23 cellular contexts compared by ENCODE assay signal in genomic region chr12:116698554-116698953, GRCh38.
"Had no signal": no experiment of that assay in that cellular context is flagged by ENCODE, and none has a peak within 500 bp of the region (broad histone marks: within the 10 kb centered on the region; RNA-seq: fewer than 3 reads in every experiment).

No MANE protein-coding gene starts in this region.

- H3K4me3 ChIP-seq: breast epithelium, heart left ventricle, left ventricle myocardium inferior, mucosa of descending colon, skin epidermis, tibial artery had no signal

- H3K27me3 ChIP-seq: breast epithelium had no signal

- H3K9me3 ChIP-seq: breast epithelium, heart left ventricle, left ventricle myocardium inferior, mucosa of descending colon, tibial artery had no signal

- ATAC-seq: activated CD8-positive, alpha-beta T cell treated with anti-CD3 and anti-CD28 coated beads for 36 hours; activated T-cell treated with anti-CD3 and anti-CD28 coated beads, Interleukin-2, amount 50 U/mL, for 4 hours; activated T-helper 17 cell treated with anti-CD3 and anti-CD28 coated beads, Interleukin-2, amount 50 U/mL, for 72 hours; esophagus mucosa; foreskin keratinocyte; natural killer cell treated with Interleukin-12 subunit alpha and Interleukin-12 subunit beta and Interleukin-15 and Interleukin-18, amount 100 ng/mL, for 72 hours; stimulated activated effector memory CD8-positive, alpha-beta T cell treated with anti-CD3 and anti-CD28 coated beads, Interleukin-12 subunit alpha, Interleukin-12 subunit beta, amount 100 ng/mL, for 72 hours; stimulated activated naive CD8-positive, alpha-beta T cell treated with anti-CD3 and anti-CD28 coated beads, Interleukin-15, amount 100 ng/mL, for 72 hours had no signal

- H3K27ac ChIP-seq: foreskin keratinocyte, heart left ventricle, left ventricle myocardium inferior, skin epidermis, tibial artery had no signal

- DNase-seq: activated B cell treated with CpG ODN at 0.5 μM for 24 hours; activated CD4-positive, alpha-beta T cell treated with anti-CD3 and anti-CD28 coated beads, Interleukin-2, amount 50 U/mL, for 1 hour; activated CD8-positive, alpha-beta T cell treated with anti-CD3 and anti-CD28 coated beads for 36 hours; activated gamma-delta T cell treated with Interleukin-2 at 50 U/mL for 16 hours; activated naive CD4-positive, alpha-beta T cell treated with anti-CD3 and anti-CD28 coated beads, Interleukin-2, amount 50 U/mL, for 16 hours; activated T-cell treated with anti-CD3 and anti-CD28 coated beads, Interleukin-2, amount 50 U/mL, for 4 hours; amniotic stem cell; central memory CD4-positive, alpha-beta T cell; foreskin keratinocyte; posterior cingulate gyrus; stimulated activated CD4-positive, alpha-beta T cell treated with anti-CD3 and anti-CD28 coated beads, Interleukin-4, amount 100 ng/mL, for 24 hours; stimulated activated naive CD8-positive, alpha-beta T cell treated with anti-CD3 and anti-CD28 coated beads, Interleukin-15, amount 100 ng/mL, for 72 hours; T-helper 2 cell; tibial artery had no signal

- H3K4me1 ChIP-seq: breast epithelium, foreskin keratinocyte had no signal

- H3K36me3 ChIP-seq: breast epithelium, heart left ventricle, left ventricle myocardium inferior, tibial artery had no signal
